Comparison of ENCODE assay signal across 15 cellular contexts in the genomic region with DNA sequence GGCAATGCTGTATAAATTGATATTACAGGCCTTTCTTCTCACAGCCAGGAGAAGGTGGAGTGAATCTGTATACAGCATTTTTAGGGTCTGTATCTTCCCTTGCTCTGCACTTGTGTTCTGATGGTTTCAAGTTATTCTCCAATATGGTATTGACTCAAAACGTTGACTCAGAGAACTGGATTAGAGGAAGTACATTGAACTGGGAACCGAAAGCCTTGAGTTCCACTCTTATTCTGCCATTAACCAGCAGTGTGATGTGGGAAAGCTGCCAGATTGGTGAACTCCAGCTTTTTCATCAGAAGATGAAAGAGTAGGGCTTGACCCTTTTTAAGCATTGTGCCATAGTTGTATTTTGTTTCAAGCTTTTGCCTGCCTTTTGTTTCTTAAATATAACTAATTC.
DNase-seq lines count a peak whose midpoint lies in the region; ATAC-seq, FAIRE-seq and TF ChIP-seq lines count a peak whose summit lies in the region.
"Had no signal": no experiment of that assay in that cellular context is flagged by ENCODE, and none has a peak within 500 bp of the region (broad histone marks: within the 10 kb centered on the region; RNA-seq: fewer than 3 reads in every experiment).

No MANE protein-coding gene starts in this region.

- no peak for TF ChIP-seq CTCF in right lobe of liver (IDR thresholded peaks at IDR 0.05)
- no peak for TF ChIP-seq CTCF in HepG2 (CRISPR knock-in tag; IDR thresholded peaks at IDR 0.05)
- no peak for TF ChIP-seq CTCF in OCI-LY3 (IDR thresholded peaks at IDR 0.05; ENCODE audit: low read depth, low read length)
- no peak for TF ChIP-seq CTCF in esophagus squamous epithelium (IDR thresholded peaks at IDR 0.05)

- WGBS in right lobe of liver (ENCODE audit: insufficient coverage, low coverage, low lambda C conversion rate, missing lambda C conversion rate), result 31% methylated on average over 2 of the region's 2 CpGs
- WGBS in HepG2 (ENCODE audit: low lambda C conversion rate), result 8% methylated on average over 2 of the region's 2 CpGs
- WGBS in esophagus squamous epithelium, 2 donors, result 36 to 39% methylated on average over 2 of the region's 2 CpGs

- intact Hi-C loops in right lobe of liver (cut with DNase I), result no loop called here
- intact Hi-C loops in HepG2 (cut with micrococcal nuclease; ENCODE audit: unreplicated experiment), result no loop called here
- intact Hi-C loops in esophagus squamous epithelium (cut with DNase I), result no loop called here

- TF ChIP-seq RAD21 in HepG2 (CRISPR knock-in tag; IDR thresholded peaks at IDR 0.05), result no peak

- no TSS peak for BruUV-seq in HepG2 (replicated peaks; lab: Mats Ljungman, UMichigan)

- DNase-seq in right lobe of liver (no peak), HepG2 (ENCODE audit: low spot score) (no peak), iris pigment epithelial cell (ENCODE audit: low read depth) (peak; percentile 20), cerebellum (ENCODE audit: low spot score) (no peak), esophagus squamous epithelium (lab: John Stamatoyannopoulos, UW) (no peak), NCI-H1417 (lab: John Stamatoyannopoulos, UW) (no peak)
- DNase-seq: activated CD8-positive, alpha-beta memory T cell treated with anti-CD3 and anti-CD28 coated beads, Interleukin-2, amount 50 U/mL, for 48 hours; activated naive CD8-positive, alpha-beta T cell treated with anti-CD3 and anti-CD28 coated beads for 36 hours; HCEC 1CT had no signal

- H3K79me2 ChIP-seq in HepG2 (ENCODE audit: insufficient read depth, low read length), result no peaks in the 10 kb centered on the region
- no peaks in the 10 kb centered on the region for H3K79me2 ChIP-seq in OCI-LY3 (ENCODE audit: low read length)
- H3K79me2 ChIP-seq: parathyroid adenoma had no signal

- in situ Hi-C loops in HepG2 (cut with HindIII; ENCODE audit: extremely low pct_ligation_motif_present, low pct_unique_long_range_greater_than_20kb), result no loop called here

- FAIRE-seq in HepG2 (lab: Jason Lieb, UNC), result no peak
- FAIRE-seq: endometrium, frontal cortex had no signal

- H3K4me3 ChIP-seq in right lobe of liver (no peak overlapping the region), HepG2 (replicated peaks in 1 of 3; ENCODE audit: insufficient read depth in 1 of 3, low read depth in 2 of 3, low read length in 3 of 3) (no peak overlapping the region), OCI-LY3 (ENCODE audit: low read length) (no peak overlapping the region), esophagus squamous epithelium (no peak overlapping the region)
- H3K4me3 ChIP-seq: cardiac muscle cell had no signal

- no peak overlapping the region for H3K9ac ChIP-seq in HepG2 (ENCODE audit: insufficient read depth, low read depth, low read length)
- H3K9ac ChIP-seq in OCI-LY3 (ENCODE audit: low read length), result no peak overlapping the region
- H3K9ac ChIP-seq: parathyroid adenoma had no signal

- TF ChIP-seq POLR2A in right lobe of liver (IDR thresholded peaks at IDR 0.05) (no peak), HepG2 (IDR thresholded peaks at IDR 0.05; ENCODE audit: insufficient read depth in 1 of 2, low read depth in 2 of 2, low read length in 2 of 2) (no peak), esophagus squamous epithelium (IDR thresholded peaks at IDR 0.05) (no peak)

- CTCF ChIA-PET in HepG2 (lab: Yijun Ruan, JAX; ENCODE audit: low intra/inter-chr PET ratio, low total read pairs), result no interaction called here

- H3K9me3 ChIP-seq in right lobe of liver, result no peaks in the 10 kb centered on the region
- H3K9me3 ChIP-seq in HepG2 (ENCODE audit: low read length), result no peaks in the 10 kb centered on the region
- H3K9me3 ChIP-seq in OCI-LY3 (ENCODE audit: insufficient read depth, low read length), result no peaks in the 10 kb centered on the region
- no peaks in the 10 kb centered on the region for H3K9me3 ChIP-seq in esophagus squamous epithelium

- TF ChIP-seq EP300 in HepG2 (IDR thresholded peaks at IDR 0.05; ENCODE audit: low read depth in 2 of 2, low read length in 2 of 2), result no peak
- TF ChIP-seq EP300 in HepG2 (CRISPR knock-in tag; IDR thresholded peaks at IDR 0.05; ENCODE audit: borderline replicate concordance), result no peak

- H4K20me1 ChIP-seq in HepG2 (ENCODE audit: insufficient read depth, low read length), result no peaks in the 10 kb centered on the region
- H4K20me1 ChIP-seq in OCI-LY3 (ENCODE audit: insufficient read depth, low read length), result no peaks in the 10 kb centered on the region

- ATAC-seq in right lobe of liver (peak; percentile 18 to 62 (median 42)), HepG2 (no peak), GM18520 (IDR thresholded peaks at IDR 0.05; ENCODE audit: unreplicated experiment) (no peak)

- POLR2A ChIA-PET in HepG2 (lab: Yijun Ruan, JAX), result no interaction called here

- peaks cover 0 to 9% (median 3%) of the 10 kb centered on the region in 4 donors for H3K4me1 ChIP-seq in right lobe of liver
- no peaks in the 10 kb centered on the region for H3K4me1 ChIP-seq in HepG2 (ENCODE audit: insufficient read depth, low read length)
- H3K4me1 ChIP-seq in OCI-LY3 (ENCODE audit: low read length), result peaks cover 23% of the 10 kb centered on the region
- H3K4me1 ChIP-seq in esophagus squamous epithelium, result no peaks in the 10 kb centered on the region
- H3K4me1 ChIP-seq: parathyroid adenoma had no signal

- H3K27me3 ChIP-seq in right lobe of liver (no peaks in the 10 kb centered on the region), HepG2 (ENCODE audit: control insufficient read depth in 1 of 2, insufficient read depth in 2 of 2, low read length in 2 of 2) (no peaks in the 10 kb centered on the region), OCI-LY3 (ENCODE audit: low read depth, low read length) (no peaks in the 10 kb centered on the region), esophagus squamous epithelium (no peaks in the 10 kb centered on the region)
- H3K27me3 ChIP-seq: cardiac muscle cell had no signal

- no peak overlapping the region for H3K4me2 ChIP-seq in HepG2 (ENCODE audit: low read depth, low read length)
- H3K4me2 ChIP-seq in OCI-LY3 (ENCODE audit: low read length), result peak overlapping the region; percentile 8; the same call in 1 of the 2 replicates

- H3K27ac ChIP-seq in right lobe of liver (no peak overlapping the region), HepG2 (ENCODE audit: extremely low read length, insufficient read depth, low read length) (no peak overlapping the region), OCI-LY3 (ENCODE audit: low read length) (no peak overlapping the region), esophagus squamous epithelium (no peak overlapping the region)
- H3K27ac ChIP-seq: cardiac muscle cell, parathyroid adenoma had no signal

- no peak overlapping the region for H2AFZ ChIP-seq in HepG2 (ENCODE audit: low read length)
- no peak overlapping the region for H2AFZ ChIP-seq in OCI-LY3 (ENCODE audit: low read depth, low read length)
- H2AFZ ChIP-seq: parathyroid adenoma had no signal

- H3K36me3 ChIP-seq in right lobe of liver, result no peaks in the 10 kb centered on the region
- no peaks in the 10 kb centered on the region for H3K36me3 ChIP-seq in HepG2 (replicated peaks in 1 of 2; ENCODE audit: control insufficient read depth in 1 of 2, insufficient read depth in 2 of 2, low read length in 2 of 2)
- H3K36me3 ChIP-seq in OCI-LY3 (replicated peaks; ENCODE audit: low read depth, low read length), result no peaks in the 10 kb centered on the region
- no peaks in the 10 kb centered on the region for H3K36me3 ChIP-seq in esophagus squamous epithelium
- H3K36me3 ChIP-seq: cardiac muscle cell had no signal

TF ChIP-seq in HepG2, 621 proteins besides CTCF, POLR2A, EP300 and RAD21 (continues in another document):
- no peak for TF ChIP-seq ZBTB43 (CRISPR knock-in tag; conservative IDR thresholded peaks at IDR 0.05)
- TF ChIP-seq SP1 (IDR thresholded peaks at IDR 0.05), result no peak
- TF ChIP-seq SP1 (CRISPR knock-in tag; IDR thresholded peaks at IDR 0.05), result no peak
- TF ChIP-seq RFX1 (IDR thresholded peaks at IDR 0.05), result no peak
- TF ChIP-seq RNF2 (conservative IDR thresholded peaks at IDR 0.05; ENCODE audit: low read depth), result no peak
- no peak for TF ChIP-seq HNRNPH1 (optimal IDR thresholded peaks at IDR 0.05; ENCODE audit: low read depth, low read length)
- TF ChIP-seq ZNF276 (CRISPR knock-in tag; IDR thresholded peaks at IDR 0.05; ENCODE audit: low read depth), result no peak
- TF ChIP-seq ZNF782 (CRISPR knock-in tag; IDR thresholded peaks at IDR 0.05; ENCODE audit: borderline replicate concordance), result no peak
- no peak for TF ChIP-seq THAP11 (CRISPR knock-in tag; IDR thresholded peaks at IDR 0.05)
- no peak for TF ChIP-seq ZNF121 (CRISPR knock-in tag; IDR thresholded peaks at IDR 0.05)
- no peak for TF ChIP-seq ZNF597 (CRISPR knock-in tag; IDR thresholded peaks at IDR 0.05)

Comparison
In these comparisons a context has a peak if more than half of its experiments do, and no peak if none do; other contexts are left out.
1. ATAC-seq: peak in right lobe of liver (4 of 4); none in HepG2 (single experiment) and GM18520 (single experiment).